In genomic region chr16:74606521-74607309, GRCh38 we compare ENCODE assay signal across 8 cellular contexts. TPM values are rescaled to one million over a fixed set of nuclear protein-coding genes. Genes with fewer than 3 reads are reported as not detected.
DNase-seq lines count a peak whose midpoint lies in the region; ATAC-seq and TF ChIP-seq lines count a peak whose summit lies in the region.

Gene GLG1, minus strand, starts transcription at chr16:74607114. Its CDS starts 20 bp downstream, at chr16:74607094.

- H3K9me2 ChIP-seq in OCI-LY1 (ENCODE audit: low read depth, low read length): no peaks in the 10 kb centered on the region

- peak within 1 kb of the TSS; percentile 87 for H3K9ac ChIP-seq in OCI-LY1 (ENCODE audit: low read length)

- H3K27me3 ChIP-seq in Caco-2 (replicated peaks; ENCODE audit: control insufficient read depth, insufficient read depth, low read length) (no peaks in the 10 kb centered on the region), OCI-LY1 (ENCODE audit: insufficient read depth, low read length) (no peaks in the 10 kb centered on the region)

- H3K4me1 Mint-ChIP-seq in Caco-2 (ENCODE audit: low read depth, unreplicated experiment): peaks cover 14% of the 10 kb centered on the region

- peaks cover 28% of the 10 kb centered on the region for H3K36me3 Mint-ChIP-seq in Caco-2 (ENCODE audit: insufficient read depth, unreplicated experiment)

- peak within 1 kb of the TSS; percentile 75 for H3K4me2 ChIP-seq in OCI-LY1 (ENCODE audit: low read length)

- TF ChIP-seq CTCF in Caco-2 (IDR thresholded peaks at IDR 0.05; ENCODE audit: insufficient read depth in 1 of 2, low read depth in 1 of 2, low read length in 1 of 2, severe bottlenecking in 1 of 2, unreplicated experiment in 1 of 2): no peak
- no peak for TF ChIP-seq CTCF in OCI-LY1 (IDR thresholded peaks at IDR 0.05; ENCODE audit: low read length)
- no peak for TF ChIP-seq CTCF in mucosa of descending colon (IDR thresholded peaks at IDR 0.05)

- H3K4me3 ChIP-seq in Caco-2 (ENCODE audit: low read depth, low read length): peak within 1 kb of the TSS; percentile 92
- peak within 1 kb of the TSS; percentile 75 for H3K4me3 ChIP-seq in OCI-LY1 (ENCODE audit: low read depth, low read length, poor library complexity, severe bottlenecking)
- peak within 1 kb of the TSS; percentile 96 for H3K4me3 ChIP-seq in mucosa of descending colon

- no peaks in the 10 kb centered on the region for H4K20me1 ChIP-seq in OCI-LY1 (ENCODE audit: insufficient read depth, low read length)

- POLR2A ChIA-PET in Caco-2 (lab: Charles Lee): interaction anchor here (0.5 to 1.0 kb wide), 10 partner anchors 10 to 145 kb away, joined by 3 to 17 read pairs (median 3); partner anchors contain the start of gene RFWD3

- intact Hi-C loops in Caco-2 (cut with micrococcal nuclease; ENCODE audit: unreplicated experiment): loop anchor here (2.0 to 5.0 kb wide), 4 partner anchors 38 to 309 kb away; partner anchors contain the start of gene PSMD7
- intact Hi-C loops in mucosa of descending colon (cut with DNase I, micrococcal nuclease): no loop called here

- H3K9me3 ChIP-seq in Caco-2 (no peaks in the 10 kb centered on the region), OCI-LY1 (ENCODE audit: low read length) (no peaks in the 10 kb centered on the region), mucosa of descending colon (no peaks in the 10 kb centered on the region)

- DNase-seq in Caco-2 (peak; percentile 91 to 95), HT1080 (ENCODE audit: low read depth) (peak; percentile 89), activated T-cell treated with anti-CD3 and anti-CD28 coated beads for 24 hours (ENCODE audit: low read depth) (peak; percentile 87), epidermal melanocyte (ENCODE audit: insufficient read length, low spot score) (peak; percentile 71), mucosa of descending colon (peak; percentile 95 to 96 (median 96))
- peak; percentile 68 to 83 for DNase-seq in stimulated activated CD8-positive, alpha-beta memory T cell treated with anti-CD3 and anti-CD28 coated beads, Interleukin-4, amount 100 ng/mL, for 1 hour (ENCODE audit: low read depth in 2 of 2, low spot score in 1 of 2)

- H3K36me3 ChIP-seq in Caco-2 (ENCODE audit: control insufficient read depth, insufficient read depth, low read length) (no peaks in the 10 kb centered on the region), OCI-LY1 (ENCODE audit: insufficient read depth, low read length) (no peaks in the 10 kb centered on the region), mucosa of descending colon (ENCODE audit: low read depth) (no peaks in the 10 kb centered on the region)

- CTCF ChIA-PET in Caco-2 (lab: Charles Lee): interaction anchor here (0.8 kb wide), 1 partner anchor 256 kb away, joined by 3 read pairs; no protein-coding TSS in a partner anchor

- no peaks in the 10 kb centered on the region for H3K9me3 Mint-ChIP-seq in Caco-2 (ENCODE audit: unreplicated experiment)

- 0 out of 2 replicates have a peak, but pooled peaks cover 2% of the 10 kb centered on the region for H3F3A ChIP-seq in OCI-LY1 (ENCODE audit: insufficient read depth, low read length)

- H3K4me1 ChIP-seq in Caco-2: peaks cover 22% of the 10 kb centered on the region
- H3K4me1 ChIP-seq in OCI-LY1 (ENCODE audit: insufficient read depth, low read length, severe bottlenecking): peaks cover 32% of the 10 kb centered on the region
- peaks cover 23% of the 10 kb centered on the region for H3K4me1 ChIP-seq in mucosa of descending colon (ENCODE audit: low read depth)

- peak within 1 kb of the TSS; percentile 39 for H3K27ac ChIP-seq in OCI-LY1 (ENCODE audit: low read depth, low read length, poor library complexity, severe bottlenecking)

- peaks cover 39% of the 10 kb centered on the region for H3K79me2 ChIP-seq in OCI-LY1 (ENCODE audit: insufficient read depth, low read length)

- H3K27me3 Mint-ChIP-seq in Caco-2 (ENCODE audit: insufficient read depth, unreplicated experiment): no peaks in the 10 kb centered on the region

- peak within 1 kb of the TSS; percentile 100 for H3K4me3 Mint-ChIP-seq in Caco-2 (ENCODE audit: unreplicated experiment)

- H2AFZ ChIP-seq in OCI-LY1 (ENCODE audit: low read length): peak within 1 kb of the TSS; percentile 21; the same call in 1 of the 2 replicates

- peak; percentile 93 for ATAC-seq in GM21367 (IDR thresholded peaks at IDR 0.05; ENCODE audit: unreplicated experiment)
- ATAC-seq in mucosa of descending colon: peak; percentile 99

- no TSS peak for BruUV-seq in Caco-2 (replicated peaks; lab: Mats Ljungman, UMichigan)

- H3K27ac Mint-ChIP-seq in Caco-2 (ENCODE audit: unreplicated experiment): peak within 1 kb of the TSS; percentile 99

RNA-seq across cellular contexts. Expression of gene GLG1, which starts in this region (rescaled TPM):
- total RNA-seq in Caco-2 (2022): 197 and 210 TPM in 2 replicates
- total RNA-seq in HT1080 (2014; rRNA removed; shearing (Covaris generic)): 50.5 and 65.6 TPM in 2 replicates
- 53.3 and 65.5 TPM in 2 replicates for polyA plus RNA-seq in HT1080 (2015; cell fraction: cytosol; rRNA removed)
- 413 and 424 TPM in 2 replicates for polyA plus RNA-seq in HT1080 (2015; cell fraction: nucleus; rRNA removed)
- 100 to 1,000 TPM in 1 of 3 donors, 10 to 100 TPM in 2; 91.3 to 122 (median 99.7) TPM for total RNA-seq in mucosa of descending colon

Comparison
In these comparisons a context has a peak if more than half of its experiments do, and no peak if none do; other contexts are left out.
1. Peak in every context shown above with its lines: DNase-seq, ATAC-seq, H3K4me3 ChIP-seq and H3K27ac ChIP-seq.